Comparison of ENCODE assay signal across 22 cellular contexts in the genomic region with DNA sequence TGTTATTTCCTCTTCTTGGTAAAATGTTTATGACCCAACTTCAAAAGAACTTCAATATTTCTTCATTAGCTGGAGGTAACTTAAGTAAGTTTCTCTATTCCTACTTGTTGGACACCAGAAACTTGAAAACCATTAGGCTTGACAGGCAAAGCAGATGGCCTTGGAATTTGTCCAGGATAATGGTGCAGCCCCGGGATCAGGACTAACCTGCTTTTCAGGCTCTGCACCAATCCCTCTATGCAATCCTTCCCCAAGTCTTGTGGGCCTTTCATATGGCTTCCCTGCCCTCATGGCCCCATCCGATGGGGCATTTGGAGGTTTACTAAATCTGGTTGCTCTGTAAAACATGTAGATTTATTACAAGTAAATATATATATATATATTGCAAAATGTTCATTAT.
DNase-seq lines count a peak whose midpoint lies in the region; ATAC-seq and TF ChIP-seq lines count a peak whose summit lies in the region.
"Had no signal": no experiment of that assay in that cellular context is flagged by ENCODE, and none has a peak within 500 bp of the region (broad histone marks: within the 10 kb centered on the region; RNA-seq: fewer than 3 reads in every experiment).

No MANE protein-coding gene starts in this region.

- H3K4me1 ChIP-seq in Loucy (ENCODE audit: insufficient read depth, low read length, poor library complexity, severe bottlenecking), result peaks cover 49% of the 10 kb centered on the region
- H3K4me1 ChIP-seq in PC-3 (ENCODE audit: insufficient read depth, low read length), result peaks cover 31% of the 10 kb centered on the region
- H3K4me1 ChIP-seq: parathyroid adenoma had no signal

- H3K27me3 ChIP-seq in Loucy (ENCODE audit: insufficient read depth, low read length, poor library complexity, severe bottlenecking), result no peaks in the 10 kb centered on the region
- H3K27me3 ChIP-seq in PC-3 (ENCODE audit: low read length), result no peaks in the 10 kb centered on the region
- H3K27me3 ChIP-seq: testis had no signal

- no peaks in the 10 kb centered on the region for H3K9me3 ChIP-seq in Loucy (ENCODE audit: insufficient read depth, low read depth, low read length)
- H3K9me3 ChIP-seq in PC-3 (ENCODE audit: low read length), result no peaks in the 10 kb centered on the region
- H3K9me3 ChIP-seq: testis had no signal

- no peaks in the 10 kb centered on the region for H3K27me3 Mint-ChIP-seq in mesothelial cell of epicardium (ENCODE audit: low read depth)
- H3K27me3 Mint-ChIP-seq: activated T-cell treated with anti-CD3 and anti-CD28 coated beads, Interleukin-2, amount 50 U/mL, for 24 hours; CD4-positive, alpha-beta T cell; central memory CD8-positive, alpha-beta T cell; stimulated activated memory B cell treated with anti-CD40 and anti-IgM and Interleukin-4, amounts not matched to agents 10 μg/mL and 1 μg/mL and 100 μg/mL, for 72 hours had no signal

- no peaks in the 10 kb centered on the region for H3K79me2 ChIP-seq in Loucy (ENCODE audit: insufficient read depth, low read length)
- no peaks in the 10 kb centered on the region for H3K79me2 ChIP-seq in PC-3 (ENCODE audit: low read length)
- H3K79me2 ChIP-seq: parathyroid adenoma had no signal

- CTCF ChIA-PET in PC-3 (lab: Charles Lee), result no interaction called here

- H3K9ac ChIP-seq in Loucy (ENCODE audit: low read depth, low read length, poor library complexity, severe bottlenecking) (no peak overlapping the region), PC-3 (ENCODE audit: low read length) (no peak overlapping the region)
- H3K9ac ChIP-seq: parathyroid adenoma had no signal

- H3F3A ChIP-seq in Loucy (ENCODE audit: low read depth) (0 out of 2 replicates have a peak, but pooled peaks cover 3% of the 10 kb centered on the region), PC-3 (ENCODE audit: low read length, unreplicated experiment) (no peaks in the 10 kb centered on the region)

- peaks cover 30% of the 10 kb centered on the region for H3K4me1 Mint-ChIP-seq in mesothelial cell of epicardium

- TF ChIP-seq CTCF in Loucy (conservative IDR thresholded peaks at IDR 0.05; ENCODE audit: low read length) (no peak), PC-3 (conservative IDR thresholded peaks at IDR 0.05; ENCODE audit: low read depth, low read length) (no peak), mesothelial cell of epicardium (IDR thresholded peaks at IDR 0.05; ENCODE audit: unreplicated experiment) (no peak)

- H3K4me2 ChIP-seq in Loucy (ENCODE audit: low read depth, low read length, poor library complexity, severe bottlenecking) (peak overlapping the region; percentile 30), PC-3 (ENCODE audit: low read length) (no peak overlapping the region)

- H3K9me2 ChIP-seq in Loucy (replicated peaks; ENCODE audit: low read depth, low read length), result no peaks in the 10 kb centered on the region
- no peaks in the 10 kb centered on the region for H3K9me2 ChIP-seq in PC-3 (replicated peaks; ENCODE audit: low read length)

- DNase-seq in DMS53 (lab: John Stamatoyannopoulos, UW) (peak; percentile 86), PC-3 (peak; percentile 88), mesothelial cell of epicardium (ENCODE audit: low spot score in 2 of 2, unreplicated experiment in 2 of 2) (peak; percentile 35 to 67), cerebellum (ENCODE audit: low spot score) (no peak), CD1c-positive myeloid dendritic cell (ENCODE audit: extremely low spot score) (no peak), NCI-H2107 treated with DMSO at 0.1 percent for 48 hours (lab: John Stamatoyannopoulos, UW; ENCODE audit: unreplicated experiment) (no peak)
- DNase-seq: activated CD4-positive, CD25-positive, alpha-beta regulatory T cell; activated naive CD4-positive, alpha-beta T cell treated with anti-CD3 and anti-CD28 coated beads for 36 hours; activated T-cell treated with anti-CD3 and anti-CD28 coated beads, Interleukin-2, amount 50 U/mL, for 24 hours; anterior cingulate cortex; CD4-positive, alpha-beta T cell; effector CD4-positive, alpha-beta T cell; NCI-H1417 treated with DMSO at 0.1 percent for 48 hours; T1000; testis had no signal

- BruUV-seq in PC-3 (replicated peaks; lab: Mats Ljungman, UMichigan), result no TSS peak

- H3K9me3 Mint-ChIP-seq in mesothelial cell of epicardium, result peaks cover 14% of the 10 kb centered on the region
- H3K9me3 Mint-ChIP-seq: CD4-positive, alpha-beta T cell; central memory CD8-positive, alpha-beta T cell had no signal

- H4K20me1 ChIP-seq in Loucy (ENCODE audit: insufficient read depth, low read length, poor library complexity, severe bottlenecking) (no peaks in the 10 kb centered on the region), PC-3 (ENCODE audit: low read length) (no peaks in the 10 kb centered on the region)

- peaks cover 13% of the 10 kb centered on the region for H3K36me3 Mint-ChIP-seq in mesothelial cell of epicardium
- H3K36me3 Mint-ChIP-seq: stimulated activated memory B cell treated with anti-CD40 and anti-IgM and Interleukin-4, amounts not matched to agents 10 μg/mL and 1 μg/mL and 100 μg/mL, for 72 hours had no signal

- intact Hi-C loops in PC-3 (cut with micrococcal nuclease), result no loop called here

- no peak for ATAC-seq in PC-3
- no peak for ATAC-seq in HG03159 (IDR thresholded peaks at IDR 0.05; ENCODE audit: unreplicated experiment)
- ATAC-seq: left lobe of liver; stimulated activated memory B cell treated with anti-CD40 and anti-IgM and Interleukin-4, amounts not matched to agents 10 μg/mL and 1 μg/mL and 100 μg/mL, for 72 hours had no signal

- H3K4me3 ChIP-seq in Loucy (ENCODE audit: low read length, poor library complexity, severe bottlenecking), result no peak overlapping the region
- no peak overlapping the region for H3K4me3 ChIP-seq in PC-3 (ENCODE audit: low read length)

- peak overlapping the region; percentile 77 for H3K27ac Mint-ChIP-seq in mesothelial cell of epicardium
- H3K27ac Mint-ChIP-seq: activated naive CD4-positive, alpha-beta T cell treated with anti-CD3 and anti-CD28 coated beads for 36 hours; activated T-cell treated with anti-CD3 and anti-CD28 coated beads, Interleukin-2, amount 50 U/mL, for 24 hours; CD4-positive, alpha-beta T cell; nephron; stimulated activated memory B cell treated with anti-CD40 and anti-IgM and Interleukin-4, amounts not matched to agents 10 μg/mL and 1 μg/mL and 100 μg/mL, for 72 hours had no signal

- no peaks in the 10 kb centered on the region for H3K36me3 ChIP-seq in Loucy (ENCODE audit: insufficient read depth, low read length)
- H3K36me3 ChIP-seq in PC-3 (ENCODE audit: low read depth, low read length), result no peaks in the 10 kb centered on the region

- POLR2A ChIA-PET in PC-3 (lab: Charles Lee; ENCODE audit: unreplicated experiment), result no interaction called here

- H3K27ac ChIP-seq in PC-3 (ENCODE audit: low read length), result no peak overlapping the region
- H3K27ac ChIP-seq: parathyroid adenoma, testis had no signal

- H3K4me3 Mint-ChIP-seq in mesothelial cell of epicardium, result no peak overlapping the region
- H3K4me3 Mint-ChIP-seq: activated naive CD4-positive, alpha-beta T cell treated with anti-CD3 and anti-CD28 coated beads for 36 hours; activated T-cell treated with anti-CD3 and anti-CD28 coated beads, Interleukin-2, amount 50 U/mL, for 24 hours; CD4-positive, alpha-beta T cell; central memory CD8-positive, alpha-beta T cell; nephron; stimulated activated memory B cell treated with anti-CD40 and anti-IgM and Interleukin-4, amounts not matched to agents 10 μg/mL and 1 μg/mL and 100 μg/mL, for 72 hours had no signal

- H2AFZ ChIP-seq in Loucy (ENCODE audit: low read length) (no peak overlapping the region), PC-3 (ENCODE audit: low read length) (no peak overlapping the region)
- H2AFZ ChIP-seq: parathyroid adenoma had no signal

Comparison
In these comparisons a context has a peak if more than half of its experiments do, and no peak if none do; other contexts are left out.
1. DNase-seq: peak in DMS53 (single experiment), PC-3 (single experiment) and mesothelial cell of epicardium (2 of 2); none in cerebellum (single experiment), CD1c-positive myeloid dendritic cell (single experiment) and NCI-H2107 treated with DMSO at 0.1 percent for 48 hours (single experiment).